Comparison of ENCODE assay signal across 1 cellular context in the genomic region with DNA sequence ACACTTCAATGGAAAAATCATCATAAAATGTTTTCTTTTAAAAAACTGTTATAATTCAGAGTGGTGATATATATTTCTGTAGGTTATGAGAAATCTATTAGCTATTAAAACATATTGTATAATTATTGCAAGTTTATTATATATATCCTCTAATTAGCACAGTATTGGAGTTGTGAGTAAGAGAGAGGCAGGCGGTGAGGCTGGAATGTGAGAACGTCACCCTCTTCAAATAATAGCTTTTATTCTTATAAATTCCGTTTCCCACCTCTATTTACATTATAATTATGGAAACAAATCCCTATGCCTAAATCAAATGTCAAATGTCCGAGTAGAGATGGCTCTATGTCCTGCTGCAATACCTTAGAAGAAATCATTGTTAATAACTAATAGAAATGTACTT.
TF ChIP-seq lines count a peak whose summit lies in the region.

No MANE protein-coding gene starts in this region.

TF ChIP-seq in SK-N-SH treated with all-trans-retinoic acid at 6 μM for 48 hours, 23 proteins besides CTCF, POLR2A, EP300 and RAD21 (continued from another document):
- TF ChIP-seq, protein P1, sequence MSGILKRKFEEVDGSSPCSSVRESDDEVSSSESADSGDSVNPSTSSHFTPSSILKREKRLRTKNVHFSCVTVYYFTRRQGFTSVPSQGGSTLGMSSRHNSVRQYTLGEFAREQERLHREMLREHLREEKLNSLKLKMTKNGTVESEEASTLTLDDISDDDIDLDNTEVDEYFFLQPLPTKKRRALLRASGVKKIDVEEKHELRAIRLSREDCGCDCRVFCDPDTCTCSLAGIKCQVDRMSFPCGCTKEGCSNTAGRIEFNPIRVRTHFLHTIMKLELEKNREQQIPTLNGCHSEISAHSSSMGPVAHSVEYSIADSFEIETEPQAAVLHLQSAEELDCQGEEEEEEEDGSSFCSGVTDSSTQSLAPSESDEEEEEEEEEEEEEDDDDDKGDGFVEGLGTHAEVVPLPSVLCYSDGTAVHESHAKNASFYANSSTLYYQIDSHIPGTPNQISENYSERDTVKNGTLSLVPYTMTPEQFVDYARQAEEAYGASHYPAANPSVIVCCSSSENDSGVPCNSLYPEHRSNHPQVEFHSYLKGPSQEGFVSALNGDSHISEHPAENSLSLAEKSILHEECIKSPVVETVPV (CRISPR knock-in tag; IDR thresholded peaks at IDR 0.05), result no peak
- no peak for TF ChIP-seq TOX (CRISPR knock-in tag; IDR thresholded peaks at IDR 0.05; ENCODE audit: borderline replicate concordance)
- no peak for TF ChIP-seq PPARA (CRISPR knock-in tag; IDR thresholded peaks at IDR 0.05; ENCODE audit: borderline replicate concordance)
- TF ChIP-seq ARNTL (CRISPR knock-in tag; IDR thresholded peaks at IDR 0.05; ENCODE audit: borderline replicate concordance, low read depth), result no peak
- TF ChIP-seq OSR1 (CRISPR knock-in tag; IDR thresholded peaks at IDR 0.05), result no peak
- TF ChIP-seq SNAI2 (CRISPR knock-in tag; IDR thresholded peaks at IDR 0.05), result no peak
TF ChIP-seq in SK-N-SH treated with all-trans-retinoic acid at 6 μM for 48 hours: peak in this region for 0.
